ENCODE assay signal across 2 cellular contexts in the genomic region with DNA sequence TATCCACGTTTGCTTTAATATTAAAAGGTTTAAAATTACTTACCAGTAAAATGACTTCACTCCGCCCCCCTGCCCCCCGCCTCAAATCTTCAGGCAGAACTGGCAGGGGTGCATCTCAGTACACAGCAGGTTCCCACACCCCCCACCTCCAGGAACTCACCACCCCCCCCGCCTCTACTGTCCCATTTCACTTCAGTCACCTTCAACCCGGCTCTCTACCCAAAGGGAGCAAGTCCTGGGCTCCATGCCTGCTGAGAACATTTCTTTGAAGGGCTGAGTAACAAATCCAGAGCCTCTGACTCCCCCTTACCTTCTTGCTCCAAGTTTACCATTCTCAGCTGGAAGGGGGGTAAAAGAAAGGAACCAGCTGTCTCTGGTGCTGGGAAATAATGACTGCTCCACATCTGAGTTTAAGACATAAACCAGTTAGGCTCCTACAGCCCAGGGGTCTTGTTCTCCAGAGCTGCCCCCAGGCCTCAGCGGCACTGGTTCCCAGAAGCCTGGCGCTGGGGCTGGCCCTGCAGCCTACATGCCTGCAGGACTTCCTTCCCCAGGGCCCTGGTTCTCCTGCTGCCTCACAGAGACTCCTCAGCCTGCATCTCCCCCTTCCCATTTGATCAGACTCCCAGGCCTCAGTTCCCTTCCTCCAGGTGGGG.
TF ChIP-seq lines count a peak whose summit lies in the region.

No MANE protein-coding gene starts in this region.

TF ChIP-seq in HEK293T, 16 proteins besides CTCF, POLR2A, EP300 and RAD21 (continued from another document):
- TF ChIP-seq L3MBTL2 (conservative IDR thresholded peaks at IDR 0.05): no peak
- TF ChIP-seq CTBP1 (IDR thresholded peaks at IDR 0.05; ENCODE audit: borderline replicate concordance): no peak
- TF ChIP-seq FOXA1 (IDR thresholded peaks at IDR 0.05): no peak
- no peak for TF ChIP-seq ZNF384 (IDR thresholded peaks at IDR 0.05)
TF ChIP-seq in HEK293T: peak in this region for 0.

TF ChIP-seq in SK-N-SH, 30 proteins besides CTCF, POLR2A, EP300 and RAD21:
- TF ChIP-seq TAF1 (IDR thresholded peaks at IDR 0.05; ENCODE audit: borderline replicate concordance, low read depth, low read length) (no peak), ELF1 (IDR thresholded peaks at IDR 0.05) (no peak), POLR2AphosphoS5 (IDR thresholded peaks at IDR 0.05; ENCODE audit: low read depth, low read length) (no peak), SMC3 (IDR thresholded peaks at IDR 0.05; ENCODE audit: low read depth, low read length) (no peak), CHD2 (IDR thresholded peaks at IDR 0.05; ENCODE audit: low read length, partially characterized antibody) (no peak), TCF12 (IDR thresholded peaks at IDR 0.05) (no peak), FOSL2 (IDR thresholded peaks at IDR 0.05; ENCODE audit: borderline replicate concordance, low read depth) (no peak), TEAD4 (IDR thresholded peaks at IDR 0.05; ENCODE audit: borderline replicate concordance, insufficient read depth) (no peak), GABPA (IDR thresholded peaks at IDR 0.05; ENCODE audit: low read depth) (no peak), YY1 (IDR thresholded peaks at IDR 0.05; ENCODE audit: low read depth) (no peak), EZH2phosphoT487 (IDR thresholded peaks at IDR 0.05; ENCODE audit: borderline replicate concordance, low read depth) (no peak), SIN3A (IDR thresholded peaks at IDR 0.05; ENCODE audit: borderline replicate concordance, low read depth, low read length) (no peak), FOXM1 (IDR thresholded peaks at IDR 0.05; ENCODE audit: low read depth) (no peak), RFX5 (IDR thresholded peaks at IDR 0.05; ENCODE audit: low read length) (no peak)
- TF ChIP-seq, protein P1, sequence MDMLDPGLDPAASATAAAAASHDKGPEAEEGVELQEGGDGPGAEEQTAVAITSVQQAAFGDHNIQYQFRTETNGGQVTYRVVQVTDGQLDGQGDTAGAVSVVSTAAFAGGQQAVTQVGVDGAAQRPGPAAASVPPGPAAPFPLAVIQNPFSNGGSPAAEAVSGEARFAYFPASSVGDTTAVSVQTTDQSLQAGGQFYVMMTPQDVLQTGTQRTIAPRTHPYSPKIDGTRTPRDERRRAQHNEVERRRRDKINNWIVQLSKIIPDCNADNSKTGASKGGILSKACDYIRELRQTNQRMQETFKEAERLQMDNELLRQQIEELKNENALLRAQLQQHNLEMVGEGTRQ (IDR thresholded peaks at IDR 0.05; ENCODE audit: borderline replicate concordance, low read depth, low read length): no peak
- TF ChIP-seq, protein P2, sequence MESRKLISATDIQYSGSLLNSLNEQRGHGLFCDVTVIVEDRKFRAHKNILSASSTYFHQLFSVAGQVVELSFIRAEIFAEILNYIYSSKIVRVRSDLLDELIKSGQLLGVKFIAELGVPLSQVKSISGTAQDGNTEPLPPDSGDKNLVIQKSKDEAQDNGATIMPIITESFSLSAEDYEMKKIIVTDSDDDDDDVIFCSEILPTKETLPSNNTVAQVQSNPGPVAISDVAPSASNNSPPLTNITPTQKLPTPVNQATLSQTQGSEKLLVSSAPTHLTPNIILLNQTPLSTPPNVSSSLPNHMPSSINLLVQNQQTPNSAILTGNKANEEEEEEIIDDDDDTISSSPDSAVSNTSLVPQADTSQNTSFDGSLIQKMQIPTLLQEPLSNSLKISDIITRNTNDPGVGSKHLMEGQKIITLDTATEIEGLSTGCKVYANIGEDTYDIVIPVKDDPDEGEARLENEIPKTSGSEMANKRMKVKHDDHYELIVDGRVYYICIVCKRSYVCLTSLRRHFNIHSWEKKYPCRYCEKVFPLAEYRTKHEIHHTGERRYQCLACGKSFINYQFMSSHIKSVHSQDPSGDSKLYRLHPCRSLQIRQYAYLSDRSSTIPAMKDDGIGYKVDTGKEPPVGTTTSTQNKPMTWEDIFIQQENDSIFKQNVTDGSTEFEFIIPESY (IDR thresholded peaks at IDR 0.05; ENCODE audit: borderline replicate concordance, low read depth): no peak
